Comparison of ENCODE assay signal across 1 cellular context in the genomic region with DNA sequence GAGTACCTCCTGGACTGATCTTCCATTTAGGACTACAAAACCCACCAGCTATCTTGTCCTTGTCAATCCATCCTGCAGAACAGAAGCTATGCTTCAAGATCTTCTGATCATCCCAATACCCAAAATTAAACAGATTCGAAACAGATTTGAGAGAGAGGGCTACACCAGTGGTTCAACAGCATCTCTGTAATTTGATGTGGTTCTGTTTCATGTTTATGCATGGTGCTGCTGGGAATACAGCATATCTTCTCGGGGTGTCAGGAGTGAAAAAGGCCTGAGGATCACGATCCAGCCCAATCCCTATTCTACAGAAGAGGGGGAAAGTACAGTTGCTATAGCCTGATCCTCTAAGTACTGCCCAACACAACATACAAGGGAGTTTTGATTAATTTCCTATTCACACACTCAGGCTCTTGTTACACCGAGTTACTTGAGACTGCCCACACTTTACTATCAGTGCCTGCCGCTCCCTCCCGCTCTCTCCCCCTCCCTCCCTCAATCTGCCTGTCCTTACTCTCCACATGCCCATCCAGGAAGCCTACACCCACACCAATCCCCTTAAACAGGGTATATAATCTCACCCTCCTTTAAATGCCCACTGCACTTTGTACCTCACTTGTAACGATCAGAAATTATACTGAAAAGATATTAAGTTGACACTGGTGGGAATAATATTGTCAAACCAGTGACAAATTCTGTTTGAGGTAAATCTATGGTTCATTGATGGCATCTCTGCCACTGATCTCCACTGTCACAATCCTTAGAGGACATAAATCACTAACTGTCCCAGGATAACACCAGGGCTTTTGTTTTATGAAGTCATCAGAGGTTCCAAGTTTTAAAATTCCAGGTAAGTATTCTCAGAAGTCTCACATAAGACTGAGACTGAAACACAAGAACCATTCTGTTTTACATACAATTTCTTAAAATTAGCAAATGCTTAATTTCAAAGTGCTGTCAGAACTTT.
TF ChIP-seq lines count a peak whose summit lies in the region.

No MANE protein-coding gene starts in this region.

TF ChIP-seq in WTC11, 78 proteins besides CTCF, POLR2A, EP300 and RAD21:
- TF ChIP-seq, protein P1, sequence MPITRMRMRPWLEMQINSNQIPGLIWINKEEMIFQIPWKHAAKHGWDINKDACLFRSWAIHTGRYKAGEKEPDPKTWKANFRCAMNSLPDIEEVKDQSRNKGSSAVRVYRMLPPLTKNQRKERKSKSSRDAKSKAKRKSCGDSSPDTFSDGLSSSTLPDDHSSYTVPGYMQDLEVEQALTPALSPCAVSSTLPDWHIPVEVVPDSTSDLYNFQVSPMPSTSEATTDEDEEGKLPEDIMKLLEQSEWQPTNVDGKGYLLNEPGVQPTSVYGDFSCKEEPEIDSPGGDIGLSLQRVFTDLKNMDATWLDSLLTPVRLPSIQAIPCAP (CRISPR knock-in tag; IDR thresholded peaks at IDR 0.05) = no peak
- TF ChIP-seq, protein P2, sequence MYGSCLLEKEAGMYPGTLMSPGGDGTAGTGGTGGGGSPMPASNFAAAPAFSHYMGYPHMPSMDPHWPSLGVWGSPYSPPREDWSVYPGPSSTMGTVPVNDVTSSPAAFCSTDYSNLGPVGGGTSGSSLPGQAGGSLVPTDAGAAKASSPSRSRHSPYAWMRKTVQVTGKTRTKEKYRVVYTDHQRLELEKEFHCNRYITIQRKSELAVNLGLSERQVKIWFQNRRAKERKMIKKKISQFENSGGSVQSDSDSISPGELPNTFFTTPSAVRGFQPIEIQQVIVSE (CRISPR knock-in tag; IDR thresholded peaks at IDR 0.05; ENCODE audit: borderline replicate concordance) = no peak
- TF ChIP-seq, protein P3, sequence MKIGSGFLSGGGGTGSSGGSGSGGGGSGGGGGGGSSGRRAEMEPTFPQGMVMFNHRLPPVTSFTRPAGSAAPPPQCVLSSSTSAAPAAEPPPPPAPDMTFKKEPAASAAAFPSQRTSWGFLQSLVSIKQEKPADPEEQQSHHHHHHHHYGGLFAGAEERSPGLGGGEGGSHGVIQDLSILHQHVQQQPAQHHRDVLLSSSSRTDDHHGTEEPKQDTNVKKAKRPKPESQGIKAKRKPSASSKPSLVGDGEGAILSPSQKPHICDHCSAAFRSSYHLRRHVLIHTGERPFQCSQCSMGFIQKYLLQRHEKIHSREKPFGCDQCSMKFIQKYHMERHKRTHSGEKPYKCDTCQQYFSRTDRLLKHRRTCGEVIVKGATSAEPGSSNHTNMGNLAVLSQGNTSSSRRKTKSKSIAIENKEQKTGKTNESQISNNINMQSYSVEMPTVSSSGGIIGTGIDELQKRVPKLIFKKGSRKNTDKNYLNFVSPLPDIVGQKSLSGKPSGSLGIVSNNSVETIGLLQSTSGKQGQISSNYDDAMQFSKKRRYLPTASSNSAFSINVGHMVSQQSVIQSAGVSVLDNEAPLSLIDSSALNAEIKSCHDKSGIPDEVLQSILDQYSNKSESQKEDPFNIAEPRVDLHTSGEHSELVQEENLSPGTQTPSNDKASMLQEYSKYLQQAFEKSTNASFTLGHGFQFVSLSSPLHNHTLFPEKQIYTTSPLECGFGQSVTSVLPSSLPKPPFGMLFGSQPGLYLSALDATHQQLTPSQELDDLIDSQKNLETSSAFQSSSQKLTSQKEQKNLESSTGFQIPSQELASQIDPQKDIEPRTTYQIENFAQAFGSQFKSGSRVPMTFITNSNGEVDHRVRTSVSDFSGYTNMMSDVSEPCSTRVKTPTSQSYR (CRISPR knock-in tag; IDR thresholded peaks at IDR 0.05) = no peak
